1 cellular context compared by ENCODE assay signal in the genomic region with DNA sequence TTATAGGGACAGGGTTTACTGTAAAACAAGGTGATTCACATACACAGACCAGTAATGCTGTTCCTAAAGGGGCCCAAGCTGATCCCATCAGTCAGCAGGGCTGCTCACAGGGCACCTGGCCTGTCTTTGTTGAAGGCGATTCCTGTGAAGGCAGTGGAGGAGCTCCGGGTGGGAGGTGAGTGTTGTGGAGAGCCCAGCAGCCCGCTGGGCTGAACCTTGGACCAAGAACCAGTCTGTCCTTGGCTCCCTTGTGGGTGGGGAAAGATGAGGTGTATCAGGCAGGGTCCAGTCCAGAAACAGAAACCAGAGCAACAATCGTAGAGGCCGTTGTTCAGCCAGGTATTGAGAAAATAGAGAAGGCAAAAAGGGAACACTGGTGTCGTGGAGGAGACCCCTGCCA.
TF ChIP-seq lines count a peak whose summit lies in the region.

No MANE protein-coding gene starts in this region.

TF ChIP-seq in HepG2, 621 proteins besides CTCF, POLR2A, EP300 and RAD21 (continues in another document):
- TF ChIP-seq IRX3 (CRISPR knock-in tag; IDR thresholded peaks at IDR 0.05; ENCODE audit: borderline replicate concordance, low read depth), result no peak
- TF ChIP-seq, protein P1, sequence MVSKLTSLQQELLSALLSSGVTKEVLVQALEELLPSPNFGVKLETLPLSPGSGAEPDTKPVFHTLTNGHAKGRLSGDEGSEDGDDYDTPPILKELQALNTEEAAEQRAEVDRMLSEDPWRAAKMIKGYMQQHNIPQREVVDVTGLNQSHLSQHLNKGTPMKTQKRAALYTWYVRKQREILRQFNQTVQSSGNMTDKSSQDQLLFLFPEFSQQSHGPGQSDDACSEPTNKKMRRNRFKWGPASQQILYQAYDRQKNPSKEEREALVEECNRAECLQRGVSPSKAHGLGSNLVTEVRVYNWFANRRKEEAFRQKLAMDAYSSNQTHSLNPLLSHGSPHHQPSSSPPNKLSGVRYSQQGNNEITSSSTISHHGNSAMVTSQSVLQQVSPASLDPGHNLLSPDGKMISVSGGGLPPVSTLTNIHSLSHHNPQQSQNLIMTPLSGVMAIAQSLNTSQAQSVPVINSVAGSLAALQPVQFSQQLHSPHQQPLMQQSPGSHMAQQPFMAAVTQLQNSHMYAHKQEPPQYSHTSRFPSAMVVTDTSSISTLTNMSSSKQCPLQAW (CRISPR knock-in tag; IDR thresholded peaks at IDR 0.05), result 0 out of 2 replicates have a peak, but pooled peaks have one; percentile 15
- TF ChIP-seq ZNF773 (CRISPR knock-in tag; IDR thresholded peaks at IDR 0.05; ENCODE audit: borderline replicate concordance), result no peak
- TF ChIP-seq ZBTB8A (CRISPR knock-in tag; IDR thresholded peaks at IDR 0.05; ENCODE audit: borderline replicate concordance, low read depth), result no peak
- no peak for TF ChIP-seq CBX2 (IDR thresholded peaks at IDR 0.05; ENCODE audit: low read depth, low read length)
- no peak for TF ChIP-seq CBX2 (CRISPR knock-in tag; IDR thresholded peaks at IDR 0.05; ENCODE audit: low read depth)
- peak; percentile 83; the same call in 1 of the 2 replicates for TF ChIP-seq ESRRA (CRISPR knock-in tag; IDR thresholded peaks at IDR 0.05; ENCODE audit: low read depth)
- no peak for TF ChIP-seq TAF15 (IDR thresholded peaks at IDR 0.05; ENCODE audit: low read depth, low read length, poor library complexity, severe bottlenecking)
- no peak for TF ChIP-seq NFRKB (IDR thresholded peaks at IDR 0.05)
- TF ChIP-seq, protein P2, sequence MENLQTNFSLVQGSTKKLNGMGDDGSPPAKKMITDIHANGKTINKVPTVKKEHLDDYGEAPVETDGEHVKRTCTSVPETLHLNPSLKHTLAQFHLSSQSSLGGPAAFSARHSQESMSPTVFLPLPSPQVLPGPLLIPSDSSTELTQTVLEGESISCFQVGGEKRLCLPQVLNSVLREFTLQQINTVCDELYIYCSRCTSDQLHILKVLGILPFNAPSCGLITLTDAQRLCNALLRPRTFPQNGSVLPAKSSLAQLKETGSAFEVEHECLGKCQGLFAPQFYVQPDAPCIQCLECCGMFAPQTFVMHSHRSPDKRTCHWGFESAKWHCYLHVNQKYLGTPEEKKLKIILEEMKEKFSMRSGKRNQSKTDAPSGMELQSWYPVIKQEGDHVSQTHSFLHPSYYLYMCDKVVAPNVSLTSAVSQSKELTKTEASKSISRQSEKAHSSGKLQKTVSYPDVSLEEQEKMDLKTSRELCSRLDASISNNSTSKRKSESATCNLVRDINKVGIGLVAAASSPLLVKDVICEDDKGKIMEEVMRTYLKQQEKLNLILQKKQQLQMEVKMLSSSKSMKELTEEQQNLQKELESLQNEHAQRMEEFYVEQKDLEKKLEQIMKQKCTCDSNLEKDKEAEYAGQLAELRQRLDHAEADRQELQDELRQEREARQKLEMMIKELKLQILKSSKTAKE (CRISPR knock-in tag; IDR thresholded peaks at IDR 0.05; ENCODE audit: borderline replicate concordance), result no peak
- no peak for TF ChIP-seq ZNF747 (CRISPR knock-in tag; IDR thresholded peaks at IDR 0.05; ENCODE audit: borderline replicate concordance)
- no peak for TF ChIP-seq MBNL3 (CRISPR knock-in tag; conservative IDR thresholded peaks at IDR 0.05)
- TF ChIP-seq, protein P3, sequence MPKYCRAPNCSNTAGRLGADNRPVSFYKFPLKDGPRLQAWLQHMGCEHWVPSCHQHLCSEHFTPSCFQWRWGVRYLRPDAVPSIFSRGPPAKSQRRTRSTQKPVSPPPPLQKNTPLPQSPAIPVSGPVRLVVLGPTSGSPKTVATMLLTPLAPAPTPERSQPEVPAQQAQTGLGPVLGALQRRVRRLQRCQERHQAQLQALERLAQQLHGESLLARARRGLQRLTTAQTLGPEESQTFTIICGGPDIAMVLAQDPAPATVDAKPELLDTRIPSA (CRISPR knock-in tag; IDR thresholded peaks at IDR 0.05; ENCODE audit: borderline replicate concordance), result no peak
- no peak for TF ChIP-seq ZNF547 (CRISPR knock-in tag; IDR thresholded peaks at IDR 0.05)
- no peak for TF ChIP-seq ZNF776 (CRISPR knock-in tag; IDR thresholded peaks at IDR 0.05)
- no peak for TF ChIP-seq JDP2 (CRISPR knock-in tag; IDR thresholded peaks at IDR 0.05; ENCODE audit: borderline replicate concordance)
- no peak for TF ChIP-seq MXD4 (CRISPR knock-in tag; IDR thresholded peaks at IDR 0.05)
- TF ChIP-seq ZFP1 (CRISPR knock-in tag; IDR thresholded peaks at IDR 0.05), result no peak
- TF ChIP-seq, protein P4, sequence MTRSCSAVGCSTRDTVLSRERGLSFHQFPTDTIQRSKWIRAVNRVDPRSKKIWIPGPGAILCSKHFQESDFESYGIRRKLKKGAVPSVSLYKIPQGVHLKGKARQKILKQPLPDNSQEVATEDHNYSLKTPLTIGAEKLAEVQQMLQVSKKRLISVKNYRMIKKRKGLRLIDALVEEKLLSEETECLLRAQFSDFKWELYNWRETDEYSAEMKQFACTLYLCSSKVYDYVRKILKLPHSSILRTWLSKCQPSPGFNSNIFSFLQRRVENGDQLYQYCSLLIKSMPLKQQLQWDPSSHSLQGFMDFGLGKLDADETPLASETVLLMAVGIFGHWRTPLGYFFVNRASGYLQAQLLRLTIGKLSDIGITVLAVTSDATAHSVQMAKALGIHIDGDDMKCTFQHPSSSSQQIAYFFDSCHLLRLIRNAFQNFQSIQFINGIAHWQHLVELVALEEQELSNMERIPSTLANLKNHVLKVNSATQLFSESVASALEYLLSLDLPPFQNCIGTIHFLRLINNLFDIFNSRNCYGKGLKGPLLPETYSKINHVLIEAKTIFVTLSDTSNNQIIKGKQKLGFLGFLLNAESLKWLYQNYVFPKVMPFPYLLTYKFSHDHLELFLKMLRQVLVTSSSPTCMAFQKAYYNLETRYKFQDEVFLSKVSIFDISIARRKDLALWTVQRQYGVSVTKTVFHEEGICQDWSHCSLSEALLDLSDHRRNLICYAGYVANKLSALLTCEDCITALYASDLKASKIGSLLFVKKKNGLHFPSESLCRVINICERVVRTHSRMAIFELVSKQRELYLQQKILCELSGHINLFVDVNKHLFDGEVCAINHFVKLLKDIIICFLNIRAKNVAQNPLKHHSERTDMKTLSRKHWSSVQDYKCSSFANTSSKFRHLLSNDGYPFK (CRISPR knock-in tag; IDR thresholded peaks at IDR 0.05; ENCODE audit: borderline replicate concordance), result no peak
- TF ChIP-seq NCOA2 (CRISPR knock-in tag; IDR thresholded peaks at IDR 0.05), result no peak
- TF ChIP-seq REXO4 (CRISPR knock-in tag; IDR thresholded peaks at IDR 0.05; ENCODE audit: borderline replicate concordance), result no peak
- TF ChIP-seq, protein P5, sequence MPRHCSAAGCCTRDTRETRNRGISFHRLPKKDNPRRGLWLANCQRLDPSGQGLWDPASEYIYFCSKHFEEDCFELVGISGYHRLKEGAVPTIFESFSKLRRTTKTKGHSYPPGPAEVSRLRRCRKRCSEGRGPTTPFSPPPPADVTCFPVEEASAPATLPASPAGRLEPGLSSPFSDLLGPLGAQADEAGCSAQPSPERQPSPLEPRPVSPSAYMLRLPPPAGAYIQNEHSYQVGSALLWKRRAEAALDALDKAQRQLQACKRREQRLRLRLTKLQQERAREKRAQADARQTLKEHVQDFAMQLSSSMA (CRISPR knock-in tag; IDR thresholded peaks at IDR 0.05), result no peak
- TF ChIP-seq, protein P6, sequence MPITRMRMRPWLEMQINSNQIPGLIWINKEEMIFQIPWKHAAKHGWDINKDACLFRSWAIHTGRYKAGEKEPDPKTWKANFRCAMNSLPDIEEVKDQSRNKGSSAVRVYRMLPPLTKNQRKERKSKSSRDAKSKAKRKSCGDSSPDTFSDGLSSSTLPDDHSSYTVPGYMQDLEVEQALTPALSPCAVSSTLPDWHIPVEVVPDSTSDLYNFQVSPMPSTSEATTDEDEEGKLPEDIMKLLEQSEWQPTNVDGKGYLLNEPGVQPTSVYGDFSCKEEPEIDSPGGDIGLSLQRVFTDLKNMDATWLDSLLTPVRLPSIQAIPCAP (CRISPR knock-in tag; IDR thresholded peaks at IDR 0.05; ENCODE audit: low read depth), result no peak
- no peak for TF ChIP-seq BORCS8-MEF2B (CRISPR knock-in tag; IDR thresholded peaks at IDR 0.05)
- peak; percentile 33; the same call in 1 of the 2 replicates for TF ChIP-seq ZNF430 (CRISPR knock-in tag; IDR thresholded peaks at IDR 0.05)
- TF ChIP-seq SKI (IDR thresholded peaks at IDR 0.05; ENCODE audit: partially characterized antibody), result peak; percentile 29
- TF ChIP-seq DNMT3B (CRISPR knock-in tag; conservative IDR thresholded peaks at IDR 0.05), result 0 out of 2 replicates have a peak, but pooled peaks have one; percentile 47
- TF ChIP-seq AKAP8 (CRISPR knock-in tag; IDR thresholded peaks at IDR 0.05), result no peak
- no peak for TF ChIP-seq ARHGAP35 (CRISPR knock-in tag; IDR thresholded peaks at IDR 0.05; ENCODE audit: borderline replicate concordance)
- peak; percentile 83 for TF ChIP-seq NCOR1 (IDR thresholded peaks at IDR 0.05; ENCODE audit: borderline replicate concordance, low read length)
- TF ChIP-seq PAWR (CRISPR knock-in tag; IDR thresholded peaks at IDR 0.05; ENCODE audit: borderline replicate concordance), result no peak
- TF ChIP-seq, protein P7, sequence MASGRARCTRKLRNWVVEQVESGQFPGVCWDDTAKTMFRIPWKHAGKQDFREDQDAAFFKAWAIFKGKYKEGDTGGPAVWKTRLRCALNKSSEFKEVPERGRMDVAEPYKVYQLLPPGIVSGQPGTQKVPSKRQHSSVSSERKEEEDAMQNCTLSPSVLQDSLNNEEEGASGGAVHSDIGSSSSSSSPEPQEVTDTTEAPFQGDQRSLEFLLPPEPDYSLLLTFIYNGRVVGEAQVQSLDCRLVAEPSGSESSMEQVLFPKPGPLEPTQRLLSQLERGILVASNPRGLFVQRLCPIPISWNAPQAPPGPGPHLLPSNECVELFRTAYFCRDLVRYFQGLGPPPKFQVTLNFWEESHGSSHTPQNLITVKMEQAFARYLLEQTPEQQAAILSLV (CRISPR knock-in tag; IDR thresholded peaks at IDR 0.05; ENCODE audit: borderline replicate concordance), result no peak
- TF ChIP-seq HNF4A (CRISPR knock-in tag; IDR thresholded peaks at IDR 0.05), result peak; percentile 95
- TF ChIP-seq MIER2 (CRISPR knock-in tag; IDR thresholded peaks at IDR 0.05), result no peak
- TF ChIP-seq, protein P8, sequence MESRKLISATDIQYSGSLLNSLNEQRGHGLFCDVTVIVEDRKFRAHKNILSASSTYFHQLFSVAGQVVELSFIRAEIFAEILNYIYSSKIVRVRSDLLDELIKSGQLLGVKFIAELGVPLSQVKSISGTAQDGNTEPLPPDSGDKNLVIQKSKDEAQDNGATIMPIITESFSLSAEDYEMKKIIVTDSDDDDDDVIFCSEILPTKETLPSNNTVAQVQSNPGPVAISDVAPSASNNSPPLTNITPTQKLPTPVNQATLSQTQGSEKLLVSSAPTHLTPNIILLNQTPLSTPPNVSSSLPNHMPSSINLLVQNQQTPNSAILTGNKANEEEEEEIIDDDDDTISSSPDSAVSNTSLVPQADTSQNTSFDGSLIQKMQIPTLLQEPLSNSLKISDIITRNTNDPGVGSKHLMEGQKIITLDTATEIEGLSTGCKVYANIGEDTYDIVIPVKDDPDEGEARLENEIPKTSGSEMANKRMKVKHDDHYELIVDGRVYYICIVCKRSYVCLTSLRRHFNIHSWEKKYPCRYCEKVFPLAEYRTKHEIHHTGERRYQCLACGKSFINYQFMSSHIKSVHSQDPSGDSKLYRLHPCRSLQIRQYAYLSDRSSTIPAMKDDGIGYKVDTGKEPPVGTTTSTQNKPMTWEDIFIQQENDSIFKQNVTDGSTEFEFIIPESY (CRISPR knock-in tag; IDR thresholded peaks at IDR 0.05), result peak; percentile 5; the same call in 1 of the 2 replicates
- TF ChIP-seq IKZF1 (IDR thresholded peaks at IDR 0.05), result no peak
- TF ChIP-seq ZNF629 (CRISPR knock-in tag; conservative IDR thresholded peaks at IDR 0.05), result no peak
- TF ChIP-seq ZNF790 (CRISPR knock-in tag; IDR thresholded peaks at IDR 0.05; ENCODE audit: borderline replicate concordance), result peak; percentile 40; the same call in 1 of the 2 replicates
- TF ChIP-seq ZNF24 (IDR thresholded peaks at IDR 0.05), result no peak
- no peak for TF ChIP-seq GTF2F1 (IDR thresholded peaks at IDR 0.05; ENCODE audit: low read length)
- TF ChIP-seq, protein P9, sequence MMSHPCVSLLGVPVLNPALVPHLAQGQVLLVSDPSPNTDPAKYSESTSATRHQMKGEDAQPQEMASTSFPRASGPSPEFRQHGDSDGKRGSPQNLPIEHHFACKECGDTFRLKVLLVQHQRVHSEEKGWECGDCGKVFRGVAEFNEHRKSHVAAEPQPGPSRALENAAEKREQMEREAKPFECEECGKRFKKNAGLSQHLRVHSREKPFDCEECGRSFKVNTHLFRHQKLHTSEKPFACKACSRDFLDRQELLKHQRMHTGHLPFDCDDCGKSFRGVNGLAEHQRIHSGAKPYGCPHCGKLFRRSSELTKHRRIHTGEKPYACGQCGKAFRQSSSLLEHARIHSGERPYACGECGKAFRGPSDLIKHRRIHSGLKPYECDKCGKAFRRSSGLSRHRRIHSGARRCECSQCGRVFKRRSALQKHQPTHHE (CRISPR knock-in tag; IDR thresholded peaks at IDR 0.05; ENCODE audit: borderline replicate concordance), result no peak
- peak; percentile 38; the same call in 1 of the 2 replicates for TF ChIP-seq FOXA3 (CRISPR knock-in tag; IDR thresholded peaks at IDR 0.05)
- no peak for TF ChIP-seq SRSF1 (optimal IDR thresholded peaks at IDR 0.05; ENCODE audit: low read depth, low read length)
